Comparison of ENCODE assay signal across 8 cellular contexts in genomic region chr2:29196792-29197788, GRCh38.
DNase-seq lines count a peak whose midpoint lies in the region; FAIRE-seq and TF ChIP-seq lines count a peak whose summit lies in the region.

No MANE protein-coding gene starts in this region.

- peak; percentile 67 to 90 (median 84) for DNase-seq in NCI-H1417 (lab: John Stamatoyannopoulos, UW)
- DNase-seq in NCI-H1417 treated with DMSO at 0.1 percent for 48 hours (lab: John Stamatoyannopoulos, UW) = no peak
- peak; percentile 13 for DNase-seq in LNCaP clone FGC (ENCODE audit: low read depth)
- peak; percentile 57 to 64 for DNase-seq in SHP77 (lab: John Stamatoyannopoulos, UW)
- peak; percentile 90 for DNase-seq in activated effector memory CD4-positive, alpha-beta T cell treated with anti-CD3 and anti-CD28 coated beads, Interleukin-2, amount 50 U/mL, for 16 hours
- DNase-seq in globus pallidus (ENCODE audit: low spot score) = peak; percentile 50
- peak; percentile 62 for DNase-seq in pons (ENCODE audit: low spot score)
- peak; percentile 75 for DNase-seq in urothelium cell line (ENCODE audit: low spot score)

- peak; percentile 87 for TF ChIP-seq CTCF in LNCaP clone FGC (IDR thresholded peaks at IDR 0.05; ENCODE audit: control insufficient read depth, extremely low read depth, insufficient read depth)

- H3K4me3 ChIP-seq in LNCaP clone FGC (ENCODE audit: low read depth, low read length) = no peak overlapping the region

- FAIRE-seq in urothelium cell line (lab: Jason Lieb, UNC) = peak; percentile 76
